9 cellular contexts compared by ENCODE assay signal in genomic region chr7:127782550-127783266, GRCh38.
A peak's percentile ranks its signal among the peaks of the same experiment; 100 is the strongest.
DNase-seq lines count a peak whose midpoint lies in the region; ATAC-seq and TF ChIP-seq lines count a peak whose summit lies in the region.
"Had no signal": no experiment of that assay in that cellular context is flagged by ENCODE, and none has a peak within 500 bp of the region (broad histone marks: within the 10 kb centered on the region; RNA-seq: fewer than 3 reads in every experiment).

No MANE protein-coding gene starts in this region.

- no peaks in the 10 kb centered on the region for H3K36me3 ChIP-seq in brain microvascular endothelial cell (replicated peaks)

- DNase-seq in DMS 273 treated with DMSO at 0.1 percent for 48 hours (lab: John Stamatoyannopoulos, UW) (peak; percentile 24), epithelial cell of esophagus (ENCODE audit: low read depth) (peak; percentile 21), cerebellar cortex (ENCODE audit: low spot score) (no peak), cerebellar nuclear complex (lab: John Stamatoyannopoulos, UW) (no peak), brain microvascular endothelial cell (no peak)
- DNase-seq in stimulated activated CD4-positive, alpha-beta T cell treated with anti-CD3 and anti-CD28 coated beads, Interleukin-4, amount 100 ng/mL, for 1 hour: no peak
- DNase-seq: right cardiac atrium had no signal

- H3K4me3 ChIP-seq in epithelial cell of esophagus (ENCODE audit: low read length): no peak overlapping the region
- no peak overlapping the region for H3K4me3 ChIP-seq in brain microvascular endothelial cell (ENCODE audit: low read depth, low read length)

- no peaks in the 10 kb centered on the region for H3K27me3 ChIP-seq in brain microvascular endothelial cell (replicated peaks)

- TF ChIP-seq CTCF in epithelial cell of esophagus (IDR thresholded peaks at IDR 0.05; ENCODE audit: insufficient read depth, low read depth, low read length, missing control alignments) (no peak), brain microvascular endothelial cell (IDR thresholded peaks at IDR 0.05; ENCODE audit: low read depth, low read length, missing control alignments) (no peak)

- in situ Hi-C loops in brain microvascular endothelial cell (cut with HindIII; ENCODE audit: low pct_ligation_motif_present, low sequenced_read_pairs): no loop called here

- ATAC-seq in GM21447 (IDR thresholded peaks at IDR 0.05; ENCODE audit: unreplicated experiment) (peak; percentile 83), HG03520 (IDR thresholded peaks at IDR 0.05; ENCODE audit: unreplicated experiment) (peak; percentile 96)

- no peak overlapping the region for H3K27ac ChIP-seq in brain microvascular endothelial cell

Comparison
In these comparisons a context has a peak if more than half of its experiments do, and no peak if none do; other contexts are left out.
1. DNase-seq: peak in DMS 273 treated with DMSO at 0.1 percent for 48 hours (single experiment) and epithelial cell of esophagus (single experiment); none in cerebellar cortex (single experiment), cerebellar nuclear complex (0 of 2), brain microvascular endothelial cell (single experiment) and stimulated activated CD4-positive, alpha-beta T cell treated with anti-CD3 and anti-CD28 coated beads, Interleukin-4, amount 100 ng/mL, for 1 hour (single experiment).